8 cellular contexts compared by ENCODE assay signal in genomic region chrX:107629533-107629909, GRCh38. TPM values are rescaled to one million over a fixed set of nuclear protein-coding genes. Genes with fewer than 3 reads are reported as not detected.
DNase-seq lines count a peak whose midpoint lies in the region; ATAC-seq and TF ChIP-seq lines count a peak whose summit lies in the region.

No MANE protein-coding gene starts in this region.

- no peaks in the 10 kb centered on the region for H3K27me3 ChIP-seq in duodenal mucosa (ENCODE audit: control insufficient read depth in 1 of 2, insufficient read depth in 2 of 2, low read length in 2 of 2)

- peak overlapping the region; percentile 51 to 85 for H3K27ac Mint-ChIP-seq in natural killer cell

- peaks cover 59% of the 10 kb centered on the region for H3K79me2 ChIP-seq in OCI-LY7 (ENCODE audit: insufficient read depth, low read depth, low read length)

- TF ChIP-seq CTCF in OCI-LY7 (conservative IDR thresholded peaks at IDR 0.05; ENCODE audit: low read length) (peak; percentile 61), natural killer cell (IDR thresholded peaks at IDR 0.05) (no peak)

- peak overlapping the region; percentile 79 for H3K27ac ChIP-seq in OCI-LY7 (ENCODE audit: low read depth, low read length, poor library complexity, severe bottlenecking)
- no peak overlapping the region for H3K27ac ChIP-seq in duodenal mucosa (ENCODE audit: low read depth, low read length)

- no peak overlapping the region for H2AFZ ChIP-seq in OCI-LY7 (ENCODE audit: low read length)

- BruUV-seq in OCI-LY7 (replicated peaks; lab: Mats Ljungman, UMichigan): no TSS peak

- no peak for ATAC-seq in natural killer cell

- no peaks in the 10 kb centered on the region for H3K9me2 ChIP-seq in OCI-LY7 (ENCODE audit: insufficient read depth, low read length)

- peaks cover 21% of the 10 kb centered on the region for H3K4me1 ChIP-seq in OCI-LY7 (ENCODE audit: insufficient read depth, low read length, poor library complexity, severe bottlenecking)
- peaks cover 3 to 11% of the 10 kb centered on the region in 2 donors for H3K4me1 ChIP-seq in duodenal mucosa (ENCODE audit: control insufficient read depth in 1 of 2, insufficient read depth in 2 of 2, low read length in 2 of 2)

- peak overlapping the region; percentile 91 for H3K4me3 ChIP-seq in OCI-LY7 (ENCODE audit: low read depth, low read length, poor library complexity, severe bottlenecking)
- peak overlapping the region; percentile 80 to 87 for H3K4me3 ChIP-seq in duodenal mucosa (ENCODE audit: low read depth in 1 of 2, low read length in 2 of 2)

- peaks cover 9% of the 10 kb centered on the region; the same call in 1 of the 2 replicates for H4K20me1 ChIP-seq in OCI-LY7 (ENCODE audit: insufficient read depth, low read length)

- POLR2A ChIA-PET in OCI-LY7 (lab: Charles Lee): interaction anchor here (0.5 to 1.7 kb wide), 9 partner anchors 12 to 883 kb away, joined by 3 to 10 read pairs (median 4); no protein-coding TSS in a partner anchor

- H3K27me3 Mint-ChIP-seq in natural killer cell (ENCODE audit: low read depth in 2 of 2): no peaks in the 10 kb centered on the region

- H3K9me3 ChIP-seq in OCI-LY7 (ENCODE audit: low read length) (no peaks in the 10 kb centered on the region), duodenal mucosa (ENCODE audit: control insufficient read depth in 1 of 2, low read length in 2 of 2) (no peaks in the 10 kb centered on the region)

- H3K4me3 Mint-ChIP-seq in natural killer cell: peak overlapping the region; percentile 84

- intact Hi-C loops in OCI-LY7 (cut with micrococcal nuclease; ENCODE audit: unreplicated experiment): loop anchor here (2.0 to 10.0 kb wide), 4 partner anchors 89 to 632 kb away; partner anchors contain the start of genes DNAAF6 and NUP62CL
- intact Hi-C loops in natural killer cell (cut with micrococcal nuclease): loop anchor here (5.0 kb wide), 1 partner anchor 177 kb away; no protein-coding TSS in a partner anchor

- peak overlapping the region; percentile 99 for H3K4me2 ChIP-seq in OCI-LY7 (ENCODE audit: low read length)

- peak; percentile 25 for DNase-seq in AG08395 (ENCODE audit: low spot score)
- DNase-seq in GM03348 (ENCODE audit: low spot score): peak; percentile 18
- DNase-seq in OCI-LY7 (ENCODE audit: low spot score): peak; percentile 48
- no peak for DNase-seq in natural killer cell
- no peak for DNase-seq in NCI-H1048 (lab: John Stamatoyannopoulos, UW)
- no peak for DNase-seq in ecto neural progenitor cell (ENCODE audit: low spot score)
- no peak for DNase-seq in activated CD8-positive, alpha-beta memory T cell treated with anti-CD3 and anti-CD28 coated beads, Interleukin-2, amount 50 U/mL, for 48 hours

- peaks cover 16 to 21% of the 10 kb centered on the region in 2 donors for H3K4me1 Mint-ChIP-seq in natural killer cell

- CTCF ChIA-PET in OCI-LY7 (lab: Charles Lee; ENCODE audit: unreplicated experiment): no interaction called here

- no peaks in the 10 kb centered on the region for H3K36me3 Mint-ChIP-seq in natural killer cell

- peaks cover 22% of the 10 kb centered on the region for H3K36me3 ChIP-seq in OCI-LY7 (ENCODE audit: insufficient read depth, low read length)
- H3K36me3 ChIP-seq in duodenal mucosa (ENCODE audit: control insufficient read depth in 1 of 2, insufficient read depth in 2 of 2, low read length in 2 of 2): no peaks in the 10 kb centered on the region

- no peaks in the 10 kb centered on the region for H3K9me3 Mint-ChIP-seq in natural killer cell

- peak overlapping the region in 1 of 2 donors; percentile 61 for H3K9ac ChIP-seq in duodenal mucosa (ENCODE audit: low read depth in 1 of 2, low read length in 2 of 2)

RNA-seq across cellular contexts. Expression of gene PRPS1, which starts 1.2 kb away (rescaled TPM):
- total RNA-seq in OCI-LY7 (2014; rRNA removed; shearing (Covaris generic)): 57.1 and 74.0 TPM in 2 replicates
- total RNA-seq in OCI-LY7 (2022): 80.0 and 88.3 TPM in 2 replicates
- 10 to 100 TPM; 43.7 to 51.5 (median 49.3) TPM for total RNA-seq in natural killer cell

Comparison
In these comparisons a context has a peak if more than half of its experiments do, and no peak if none do; other contexts are left out.
1. DNase-seq: peak in AG08395 (single experiment), GM03348 (single experiment) and OCI-LY7 (single experiment); none in natural killer cell (single experiment), NCI-H1048 (single experiment), ecto neural progenitor cell (single experiment) and activated CD8-positive, alpha-beta memory T cell treated with anti-CD3 and anti-CD28 coated beads, Interleukin-2, amount 50 U/mL, for 48 hours (single experiment).